14 cellular contexts compared by ENCODE assay signal in genomic region chr14:50021261-50021660, GRCh38.
DNase-seq lines count a peak whose midpoint lies in the region; ATAC-seq and TF ChIP-seq lines count a peak whose summit lies in the region.
"Had no signal": no experiment of that assay in that cellular context is flagged by ENCODE, and none has a peak within 500 bp of the region (broad histone marks: within the 10 kb centered on the region; RNA-seq: fewer than 3 reads in every experiment).

No MANE protein-coding gene starts in this region.

- TF ChIP-seq EP300 in gastroesophageal sphincter (IDR thresholded peaks at IDR 0.05): no peak

- H3K36me3 ChIP-seq in gastroesophageal sphincter: no peaks in the 10 kb centered on the region
- H3K36me3 ChIP-seq: neutrophil had no signal

- H3K9me3 Mint-ChIP-seq in IgD-negative memory B cell: peaks cover 3 to 17% (median 3%) of the 10 kb centered on the region in 3 donors
- H3K9me3 Mint-ChIP-seq in activated T-helper 1 cell treated with anti-CD3 and anti-CD28 coated beads, Interleukin-12 subunit alpha, Interleukin-12 subunit beta, Interleukin-2, Interleukin-4 antibody, amounts not matched to agents 30 ng/mL and 10 ng/mL and 1 ng/mL, durations not matched to agents 14 hours and 24 hours and 36 hours: peaks cover 42% of the 10 kb centered on the region
- H3K9me3 Mint-ChIP-seq in natural killer cell treated with Interleukin-12 subunit alpha and Interleukin-12 subunit beta and Interleukin-15 and Interleukin-18, amount 100 ng/mL, for 72 hours: peaks cover 12% of the 10 kb centered on the region
- H3K9me3 Mint-ChIP-seq in HFFc6: peaks cover 31% of the 10 kb centered on the region

- peak overlapping the region in 2 of 3 donors; percentile 15 to 31 for H3K27ac Mint-ChIP-seq in IgD-negative memory B cell
- peak overlapping the region; percentile 71 for H3K27ac Mint-ChIP-seq in activated T-helper 1 cell treated with anti-CD3 and anti-CD28 coated beads, Interleukin-12 subunit alpha, Interleukin-12 subunit beta, Interleukin-2, Interleukin-4 antibody, amounts not matched to agents 30 ng/mL and 10 ng/mL and 1 ng/mL, durations not matched to agents 14 hours and 24 hours and 36 hours
- peak overlapping the region; percentile 82 to 93 for H3K27ac Mint-ChIP-seq in natural killer cell treated with Interleukin-12 subunit alpha and Interleukin-12 subunit beta and Interleukin-15 and Interleukin-18, amount 100 ng/mL, for 72 hours
- no peak overlapping the region for H3K27ac Mint-ChIP-seq in HFFc6

- H3K4me1 Mint-ChIP-seq in IgD-negative memory B cell: peaks cover 8 to 14% (median 12%) of the 10 kb centered on the region in 3 donors
- H3K4me1 Mint-ChIP-seq in activated T-helper 1 cell treated with anti-CD3 and anti-CD28 coated beads, Interleukin-12 subunit alpha, Interleukin-12 subunit beta, Interleukin-2, Interleukin-4 antibody, amounts not matched to agents 30 ng/mL and 10 ng/mL and 1 ng/mL, durations not matched to agents 14 hours and 24 hours and 36 hours (ENCODE audit: low read depth): peaks cover 39% of the 10 kb centered on the region
- peaks cover 39 to 43% of the 10 kb centered on the region in 2 donors for H3K4me1 Mint-ChIP-seq in natural killer cell treated with Interleukin-12 subunit alpha and Interleukin-12 subunit beta and Interleukin-15 and Interleukin-18, amount 100 ng/mL, for 72 hours (ENCODE audit: low read depth in 2 of 2)
- peaks cover 62% of the 10 kb centered on the region for H3K4me1 Mint-ChIP-seq in HFFc6 (ENCODE audit: low read depth)

- intact Hi-C loops in activated T-helper 1 cell treated with anti-CD3 and anti-CD28 coated beads, Interleukin-12 subunit alpha, Interleukin-12 subunit beta, Interleukin-2, Interleukin-4 antibody, amounts not matched to agents 30 ng/mL and 10 ng/mL and 1 ng/mL, durations not matched to agents 14 hours and 24 hours and 36 hours (cut with micrococcal nuclease): loop anchor here (1.0 kb wide), 2 partner anchors 17 to 22 kb away; no protein-coding TSS in a partner anchor

- no peaks in the 10 kb centered on the region for H3K27me3 ChIP-seq in gastroesophageal sphincter
- H3K27me3 ChIP-seq: neutrophil had no signal

- H3K36me3 Mint-ChIP-seq in IgD-negative memory B cell: peaks cover 13% of the 10 kb centered on the region
- peaks cover 42% of the 10 kb centered on the region for H3K36me3 Mint-ChIP-seq in activated T-helper 1 cell treated with anti-CD3 and anti-CD28 coated beads, Interleukin-12 subunit alpha, Interleukin-12 subunit beta, Interleukin-2, Interleukin-4 antibody, amounts not matched to agents 30 ng/mL and 10 ng/mL and 1 ng/mL, durations not matched to agents 14 hours and 24 hours and 36 hours (ENCODE audit: low read depth)
- peaks cover 38% of the 10 kb centered on the region for H3K36me3 Mint-ChIP-seq in natural killer cell treated with Interleukin-12 subunit alpha and Interleukin-12 subunit beta and Interleukin-15 and Interleukin-18, amount 100 ng/mL, for 72 hours
- H3K36me3 Mint-ChIP-seq in HFFc6 (ENCODE audit: low read depth): peaks cover 38% of the 10 kb centered on the region

- ATAC-seq in natural killer cell treated with Interleukin-12 subunit alpha and Interleukin-12 subunit beta and Interleukin-15 and Interleukin-18, amount 100 ng/mL, for 72 hours: peak; percentile 64 to 76
- ATAC-seq in gastroesophageal sphincter: no peak
- ATAC-seq: A549 had no signal

- peak; percentile 32 for DNase-seq in activated CD4-positive, alpha-beta T cell treated with anti-CD3 and anti-CD28 coated beads for 48 hours
- no peak for DNase-seq in activated CD4-positive, alpha-beta T cell treated with anti-CD3 and anti-CD28 coated beads, Interleukin-2, amount 50 U/mL, for 4 hours
- DNase-seq in activated T-helper 1 cell treated with anti-CD3 and anti-CD28 coated beads, Interleukin-12 subunit alpha, Interleukin-12 subunit beta, Interleukin-2, Interleukin-4 antibody, amounts not matched to agents 30 ng/mL and 10 ng/mL and 1 ng/mL, durations not matched to agents 14 hours and 24 hours and 36 hours (ENCODE audit: low spot score): no peak
- no peak for DNase-seq in natural killer cell treated with Interleukin-12 subunit alpha and Interleukin-12 subunit beta and Interleukin-15 and Interleukin-18, amount 100 ng/mL, for 72 hours (ENCODE audit: low spot score)
- DNase-seq in UCSD-AML1 (lab: John Stamatoyannopoulos, UW; ENCODE audit: unreplicated experiment) (no peak), HFFc6 (no peak)
- DNase-seq: amniotic stem cell, GOT3, NCI-H2171 treated with DMSO at 0.1 percent for 48 hours had no signal

- 81 to 100% methylated on average over 2 to 3 of the region's 3 CpGs for WGBS in gastroesophageal sphincter (ENCODE audit: low coverage in 1 of 2), 2 donors

- H3K9me3 ChIP-seq in gastroesophageal sphincter: peaks cover 0 to 19% (median 0%) of the 10 kb centered on the region in 3 donors
- H3K9me3 ChIP-seq: neutrophil had no signal

- peaks cover 0 to 36% (median 8%) of the 10 kb centered on the region in 3 donors for H3K4me1 ChIP-seq in gastroesophageal sphincter

- no peak overlapping the region for H3K4me3 ChIP-seq in gastroesophageal sphincter
- H3K4me3 ChIP-seq: A549, skin epidermis had no signal

- TF ChIP-seq POLR2A in gastroesophageal sphincter (IDR thresholded peaks at IDR 0.05): no peak

- H3K27me3 Mint-ChIP-seq in IgD-negative memory B cell: no peaks in the 10 kb centered on the region
- no peaks in the 10 kb centered on the region for H3K27me3 Mint-ChIP-seq in activated T-helper 1 cell treated with anti-CD3 and anti-CD28 coated beads, Interleukin-12 subunit alpha, Interleukin-12 subunit beta, Interleukin-2, Interleukin-4 antibody, amounts not matched to agents 30 ng/mL and 10 ng/mL and 1 ng/mL, durations not matched to agents 14 hours and 24 hours and 36 hours (ENCODE audit: insufficient read depth)
- no peaks in the 10 kb centered on the region for H3K27me3 Mint-ChIP-seq in natural killer cell treated with Interleukin-12 subunit alpha and Interleukin-12 subunit beta and Interleukin-15 and Interleukin-18, amount 100 ng/mL, for 72 hours
- H3K27me3 Mint-ChIP-seq in HFFc6 (ENCODE audit: insufficient read depth): no peaks in the 10 kb centered on the region; the same call in 1 of the 2 replicates

- no peak for TF ChIP-seq CTCF in gastroesophageal sphincter (IDR thresholded peaks at IDR 0.05)
- no peak for TF ChIP-seq CTCF in HFFc6 (IDR thresholded peaks at IDR 0.05)

- H3K27ac ChIP-seq in gastroesophageal sphincter: no peak overlapping the region
- H3K27ac ChIP-seq: A549, neutrophil had no signal

- H3K4me3 Mint-ChIP-seq in IgD-negative memory B cell (peak overlapping the region in 2 of 4 donors; percentile 72 to 75), HFFc6 (no peak overlapping the region)
- H3K4me3 Mint-ChIP-seq in activated T-helper 1 cell treated with anti-CD3 and anti-CD28 coated beads, Interleukin-12 subunit alpha, Interleukin-12 subunit beta, Interleukin-2, Interleukin-4 antibody, amounts not matched to agents 30 ng/mL and 10 ng/mL and 1 ng/mL, durations not matched to agents 14 hours and 24 hours and 36 hours: peak overlapping the region; percentile 31
- H3K4me3 Mint-ChIP-seq in natural killer cell treated with Interleukin-12 subunit alpha and Interleukin-12 subunit beta and Interleukin-15 and Interleukin-18, amount 100 ng/mL, for 72 hours: peak overlapping the region; percentile 90
